ENCODE assay signal across 18 cellular contexts in the genomic region with DNA sequence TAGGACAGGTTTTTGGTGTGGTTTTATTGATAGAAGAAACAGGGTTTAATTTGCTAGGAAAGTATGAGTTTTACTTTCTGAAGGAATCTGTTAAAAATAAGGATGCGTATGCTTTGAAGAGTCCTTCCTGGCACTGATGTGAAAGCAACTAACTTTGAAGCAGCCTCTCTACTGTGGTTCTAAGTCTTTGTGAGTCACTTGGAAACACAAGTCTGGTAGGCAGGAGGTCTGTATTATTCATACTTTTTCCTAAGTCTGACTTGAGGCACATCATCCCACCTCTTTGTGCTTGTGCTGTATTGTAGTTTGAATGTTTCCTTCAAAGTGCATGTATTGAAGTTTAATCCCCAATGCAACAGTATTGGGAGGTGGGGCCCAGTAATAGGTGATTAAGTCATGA.
DNase-seq lines count a peak whose midpoint lies in the region; ATAC-seq, FAIRE-seq and TF ChIP-seq lines count a peak whose summit lies in the region.
"Had no signal": no experiment of that assay in that cellular context is flagged by ENCODE, and none has a peak within 500 bp of the region (broad histone marks: within the 10 kb centered on the region; RNA-seq: fewer than 3 reads in every experiment).

No MANE protein-coding gene starts in this region.

- no peak for ATAC-seq in GM21367 (IDR thresholded peaks at IDR 0.05; ENCODE audit: unreplicated experiment)
- ATAC-seq: HepG2, PC-3 had no signal

- H3K4me1 ChIP-seq in osteoblast (ENCODE audit: insufficient read depth, low read length) = no peaks in the 10 kb centered on the region
- H3K4me1 ChIP-seq: SJCRH30 had no signal

- H3K27me3 ChIP-seq in osteoblast (ENCODE audit: insufficient read depth, low read length) = no peaks in the 10 kb centered on the region
- H3K27me3 ChIP-seq: SJCRH30 had no signal

- no peaks in the 10 kb centered on the region for H3K79me2 ChIP-seq in osteoblast (ENCODE audit: insufficient read depth, low read length)

- H3K9me3 ChIP-seq in osteoblast (ENCODE audit: low read depth, low read length) = no peaks in the 10 kb centered on the region
- H3K9me3 ChIP-seq: SJCRH30 had no signal

- no peak overlapping the region for H3K4me3 Mint-ChIP-seq in endothelial cell (ENCODE audit: unreplicated experiment)
- H3K4me3 Mint-ChIP-seq: CD14-positive monocyte, HFFc6 had no signal

- no peaks in the 10 kb centered on the region for H3K36me3 ChIP-seq in osteoblast (ENCODE audit: insufficient read depth, low read length)
- H3K36me3 ChIP-seq: SJCRH30 had no signal

- in situ Hi-C loops in astrocyte of the cerebellum (cut with HindIII; ENCODE audit: low sequenced_read_pairs) = no loop called here

- no peak overlapping the region for H3K27ac Mint-ChIP-seq in endothelial cell (ENCODE audit: unreplicated experiment)
- H3K27ac Mint-ChIP-seq: CD14-positive monocyte, HFFc6 had no signal

- no peak overlapping the region for H3K27ac ChIP-seq in osteoblast (ENCODE audit: low read depth, low read length)
- H3K27ac ChIP-seq: KMS-11, RWPE1, SJCRH30 had no signal

- H2AFZ ChIP-seq in osteoblast (ENCODE audit: low read length) = no peak overlapping the region

- TF ChIP-seq CTCF in astrocyte of the cerebellum (IDR thresholded peaks at IDR 0.05; ENCODE audit: low read depth, low read length, missing control alignments) (no peak), epithelial cell of esophagus (IDR thresholded peaks at IDR 0.05; ENCODE audit: insufficient read depth, low read depth, low read length, missing control alignments) (no peak), osteoblast (IDR thresholded peaks at IDR 0.05; ENCODE audit: extremely low read depth, low read depth, low read length) (no peak), endothelial cell (IDR thresholded peaks at IDR 0.05; ENCODE audit: unreplicated experiment) (no peak)

- FAIRE-seq in HTR-8/SVneo (lab: Jason Lieb, UNC) = peak; percentile 62
- FAIRE-seq: HepG2 had no signal

- no peaks in the 10 kb centered on the region for H4K20me1 ChIP-seq in osteoblast (ENCODE audit: insufficient read depth, low read length)

- no peak for DNase-seq in HTR-8/SVneo (ENCODE audit: insufficient read length, low spot score)
- peak; percentile 72 for DNase-seq in astrocyte of the cerebellum (ENCODE audit: low read depth)
- peak; percentile 57 for DNase-seq in epithelial cell of esophagus (ENCODE audit: low read depth)
- peak; percentile 53 for DNase-seq in osteoblast (ENCODE audit: insufficient read length, low spot score, missing footprints)
- no peak for DNase-seq in COR-L47 (lab: John Stamatoyannopoulos, UW)
- no peak for DNase-seq in NCI-H526 (lab: John Stamatoyannopoulos, UW)
- no peak for DNase-seq in endothelial cell (ENCODE audit: low spot score)
- DNase-seq: AML-193, HFFc6, NCI-H1092 treated with DMSO at 0.1 percent for 48 hours, NCI-H69, PC-3, SJCRH30 had no signal

- no peak overlapping the region for H3K4me2 ChIP-seq in osteoblast (ENCODE audit: insufficient read depth, low read length)
- H3K4me2 ChIP-seq: KMS-11 had no signal

- H3K4me1 Mint-ChIP-seq in endothelial cell (ENCODE audit: unreplicated experiment) = no peaks in the 10 kb centered on the region
- H3K4me1 Mint-ChIP-seq: CD14-positive monocyte had no signal

- H3K9me3 Mint-ChIP-seq in endothelial cell (ENCODE audit: unreplicated experiment) = no peaks in the 10 kb centered on the region

- H3K4me3 ChIP-seq in astrocyte of the cerebellum (ENCODE audit: low read depth, low read length) = no peak overlapping the region
- H3K4me3 ChIP-seq in epithelial cell of esophagus (ENCODE audit: low read length) = no peak overlapping the region
- no peak overlapping the region for H3K4me3 ChIP-seq in osteoblast (ENCODE audit: insufficient read depth, low read length)
- H3K4me3 ChIP-seq: SJCRH30 had no signal

- no peaks in the 10 kb centered on the region for H3K27me3 Mint-ChIP-seq in endothelial cell (ENCODE audit: unreplicated experiment)

- no peaks in the 10 kb centered on the region for H3K36me3 Mint-ChIP-seq in endothelial cell (ENCODE audit: low read depth, unreplicated experiment)
- H3K36me3 Mint-ChIP-seq: CD14-positive monocyte had no signal

Comparison
In these comparisons a context has a peak if more than half of its experiments do, and no peak if none do; other contexts are left out.
1. DNase-seq: peak in astrocyte of the cerebellum (single experiment), epithelial cell of esophagus (single experiment) and osteoblast (single experiment); none in HTR-8/SVneo (single experiment), COR-L47 (single experiment), NCI-H526 (0 of 2) and endothelial cell (single experiment).